Comparison of ENCODE assay signal across 3 cellular contexts in the genomic region with DNA sequence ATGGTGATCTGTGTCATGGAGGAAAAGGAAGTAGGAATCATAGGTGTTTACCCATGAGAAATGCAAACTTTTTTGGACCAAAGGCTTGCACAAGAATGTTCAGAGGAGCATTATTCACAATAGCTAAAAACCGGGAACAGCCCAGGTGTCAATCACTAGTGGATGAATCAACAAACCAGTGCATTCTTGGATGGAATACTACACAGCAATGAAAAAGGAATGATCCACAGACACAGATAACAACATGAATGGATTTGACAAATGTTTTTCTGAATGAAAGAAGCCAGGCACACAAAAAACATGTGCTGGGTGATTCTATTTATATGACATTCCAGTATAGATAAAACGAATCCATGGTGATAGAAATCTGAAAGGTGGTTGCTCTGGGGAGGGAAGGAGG.
A peak's percentile ranks its signal among the peaks of the same experiment; 100 is the strongest.
TF ChIP-seq lines count a peak whose summit lies in the region.

No MANE protein-coding gene starts in this region.

TF ChIP-seq in A549, 52 proteins besides CTCF, POLR2A, EP300 and RAD21:
- no peak for TF ChIP-seq ESRRA (IDR thresholded peaks at IDR 0.05; ENCODE audit: borderline replicate concordance, low read length)
- TF ChIP-seq, protein P1, sequence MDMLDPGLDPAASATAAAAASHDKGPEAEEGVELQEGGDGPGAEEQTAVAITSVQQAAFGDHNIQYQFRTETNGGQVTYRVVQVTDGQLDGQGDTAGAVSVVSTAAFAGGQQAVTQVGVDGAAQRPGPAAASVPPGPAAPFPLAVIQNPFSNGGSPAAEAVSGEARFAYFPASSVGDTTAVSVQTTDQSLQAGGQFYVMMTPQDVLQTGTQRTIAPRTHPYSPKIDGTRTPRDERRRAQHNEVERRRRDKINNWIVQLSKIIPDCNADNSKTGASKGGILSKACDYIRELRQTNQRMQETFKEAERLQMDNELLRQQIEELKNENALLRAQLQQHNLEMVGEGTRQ (IDR thresholded peaks at IDR 0.05) = no peak
- TF ChIP-seq RNF2 (IDR thresholded peaks at IDR 0.05; ENCODE audit: borderline replicate concordance, low read depth) = no peak
- TF ChIP-seq ZSCAN20 (CRISPR knock-in tag; IDR thresholded peaks at IDR 0.05) = no peak
- TF ChIP-seq FOXS1 (CRISPR knock-in tag; IDR thresholded peaks at IDR 0.05) = no peak
- TF ChIP-seq CHD4 (IDR thresholded peaks at IDR 0.05; ENCODE audit: borderline replicate concordance) = no peak
- no peak for TF ChIP-seq HOXB5 (CRISPR knock-in tag; IDR thresholded peaks at IDR 0.05)
- no peak for TF ChIP-seq GATA3 (IDR thresholded peaks at IDR 0.05; ENCODE audit: borderline replicate concordance)
- no peak for TF ChIP-seq NFE2L2 (conservative IDR thresholded peaks at IDR 0.05; ENCODE audit: low read length)
- no peak for TF ChIP-seq MYC (IDR thresholded peaks at IDR 0.05; ENCODE audit: borderline replicate concordance, low read length)
- TF ChIP-seq HEYL (CRISPR knock-in tag; IDR thresholded peaks at IDR 0.05) = no peak
- no peak for TF ChIP-seq RCOR1 (IDR thresholded peaks at IDR 0.05; ENCODE audit: low read depth, low read length)
- no peak for TF ChIP-seq MAZ (IDR thresholded peaks at IDR 0.05; ENCODE audit: borderline replicate concordance, low read depth, low read length)
- no peak for TF ChIP-seq BHLHE40 (IDR thresholded peaks at IDR 0.05; ENCODE audit: low read depth, low read length)
- TF ChIP-seq, protein P2, sequence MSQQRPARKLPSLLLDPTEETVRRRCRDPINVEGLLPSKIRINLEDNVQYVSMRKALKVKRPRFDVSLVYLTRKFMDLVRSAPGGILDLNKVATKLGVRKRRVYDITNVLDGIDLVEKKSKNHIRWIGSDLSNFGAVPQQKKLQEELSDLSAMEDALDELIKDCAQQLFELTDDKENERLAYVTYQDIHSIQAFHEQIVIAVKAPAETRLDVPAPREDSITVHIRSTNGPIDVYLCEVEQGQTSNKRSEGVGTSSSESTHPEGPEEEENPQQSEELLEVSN (IDR thresholded peaks at IDR 0.05; ENCODE audit: borderline replicate concordance, low read depth) = no peak
- TF ChIP-seq, protein P3, sequence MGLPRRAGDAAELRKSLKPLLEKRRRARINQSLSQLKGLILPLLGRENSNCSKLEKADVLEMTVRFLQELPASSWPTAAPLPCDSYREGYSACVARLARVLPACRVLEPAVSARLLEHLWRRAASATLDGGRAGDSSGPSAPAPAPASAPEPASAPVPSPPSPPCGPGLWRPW (IDR thresholded peaks at IDR 0.05) = no peak

TF ChIP-seq in K562, 482 proteins besides CTCF, POLR2A, EP300 and RAD21:
- TF ChIP-seq ZNF146 (CRISPR knock-in tag; IDR thresholded peaks at IDR 0.05; ENCODE audit: unreplicated experiment) = peak; percentile 79
- peak; percentile 82 for TF ChIP-seq RBM25 (IDR thresholded peaks at IDR 0.05; ENCODE audit: low read depth, low read length, severe bottlenecking)
- no peak for TF ChIP-seq JUND (IDR thresholded peaks at IDR 0.05; ENCODE audit: borderline replicate concordance, low read depth, low read length)
- TF ChIP-seq JUND (tag; IDR thresholded peaks at IDR 0.05; ENCODE audit: borderline replicate concordance, low read depth, low read length) = no peak
- TF ChIP-seq, protein P4, sequence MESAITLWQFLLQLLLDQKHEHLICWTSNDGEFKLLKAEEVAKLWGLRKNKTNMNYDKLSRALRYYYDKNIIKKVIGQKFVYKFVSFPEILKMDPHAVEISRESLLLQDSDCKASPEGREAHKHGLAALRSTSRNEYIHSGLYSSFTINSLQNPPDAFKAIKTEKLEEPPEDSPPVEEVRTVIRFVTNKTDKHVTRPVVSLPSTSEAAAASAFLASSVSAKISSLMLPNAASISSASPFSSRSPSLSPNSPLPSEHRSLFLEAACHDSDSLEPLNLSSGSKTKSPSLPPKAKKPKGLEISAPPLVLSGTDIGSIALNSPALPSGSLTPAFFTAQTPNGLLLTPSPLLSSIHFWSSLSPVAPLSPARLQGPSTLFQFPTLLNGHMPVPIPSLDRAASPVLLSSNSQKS (CRISPR knock-in tag; IDR thresholded peaks at IDR 0.05) = no peak
- TF ChIP-seq FOXA3 (CRISPR knock-in tag; conservative IDR thresholded peaks at IDR 0.05 in 1 of 2, IDR thresholded peaks at IDR 0.05 in 1 of 2) = no peak

TF ChIP-seq in H1, 55 proteins besides CTCF, POLR2A, EP300 and RAD21:
- TF ChIP-seq CTBP2 (IDR thresholded peaks at IDR 0.05; ENCODE audit: borderline replicate concordance, insufficient read depth, insufficient read length, low read length) = no peak
- no peak for TF ChIP-seq EGR1 (IDR thresholded peaks at IDR 0.05; ENCODE audit: borderline replicate concordance, low read depth, low read length)
- TF ChIP-seq KDM1A (IDR thresholded peaks at IDR 0.05; ENCODE audit: borderline replicate concordance, low read length) = peak; percentile 81
- no peak for TF ChIP-seq EZH2 (IDR thresholded peaks at IDR 0.05; ENCODE audit: low read depth, low read length, severe bottlenecking)
